In the genomic region with DNA sequence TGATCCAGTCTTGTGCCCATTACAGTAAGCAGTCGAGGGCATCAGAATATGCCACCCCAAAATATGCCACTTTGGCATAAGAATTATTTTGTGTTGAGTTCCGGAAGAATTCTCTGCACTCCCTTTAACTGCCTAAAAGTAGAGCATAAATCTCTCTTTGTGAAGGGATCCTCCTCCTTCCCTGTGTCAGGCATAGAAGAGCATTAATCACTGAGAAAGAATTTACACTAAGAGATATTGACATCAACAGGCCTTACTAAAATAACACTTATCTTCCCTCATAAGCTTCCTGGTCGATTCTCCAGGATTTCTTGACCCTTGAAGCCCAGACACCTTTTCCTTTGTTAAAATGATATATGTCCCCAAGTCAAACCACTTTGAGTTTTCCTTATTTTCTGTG, we compare ENCODE assay signal across 23 cellular contexts. TPM values are rescaled to one million over a fixed set of nuclear protein-coding genes. Genes with fewer than 3 reads are reported as not detected.
DNase-seq lines count a peak whose midpoint lies in the region; ATAC-seq, FAIRE-seq and TF ChIP-seq lines count a peak whose summit lies in the region.
"Had no signal": no experiment of that assay in that cellular context is flagged by ENCODE, and none has a peak within 500 bp of the region (broad histone marks: within the 10 kb centered on the region; RNA-seq: fewer than 3 reads in every experiment).

No MANE protein-coding gene starts in this region.

- no peaks in the 10 kb centered on the region for H4K20me1 ChIP-seq in HepG2 (ENCODE audit: insufficient read depth, low read length)
- H4K20me1 ChIP-seq: BLaER1 had no signal

- peaks cover 4% of the 10 kb centered on the region for H3K9me3 Mint-ChIP-seq in stimulated activated effector memory CD8-positive, alpha-beta T cell treated with anti-CD3 and anti-CD28 coated beads, Interleukin-12 subunit alpha, Interleukin-12 subunit beta, amount 100 ng/mL, for 72 hours

- no peak overlapping the region for H3K4me3 Mint-ChIP-seq in stimulated activated effector memory CD8-positive, alpha-beta T cell treated with anti-CD3 and anti-CD28 coated beads, Interleukin-12 subunit alpha, Interleukin-12 subunit beta, amount 100 ng/mL, for 72 hours

- H3K9me3 ChIP-seq in HepG2 (ENCODE audit: low read length), result no peaks in the 10 kb centered on the region
- H3K9me3 ChIP-seq in right lobe of liver, result no peaks in the 10 kb centered on the region
- H3K9me3 ChIP-seq: BLaER1 had no signal

- TF ChIP-seq EP300 in HepG2 (IDR thresholded peaks at IDR 0.05; ENCODE audit: low read depth in 2 of 2, low read length in 2 of 2) (no peak), HepG2 (CRISPR knock-in tag; IDR thresholded peaks at IDR 0.05; ENCODE audit: borderline replicate concordance) (no peak)

- in situ Hi-C loops in HepG2 (cut with HindIII; ENCODE audit: extremely low pct_ligation_motif_present, low pct_unique_long_range_greater_than_20kb), result no loop called here

- H3K27me3 ChIP-seq in HepG2 (ENCODE audit: control insufficient read depth in 1 of 2, insufficient read depth in 2 of 2, low read length in 2 of 2), result no peaks in the 10 kb centered on the region
- no peaks in the 10 kb centered on the region for H3K27me3 ChIP-seq in right lobe of liver
- H3K27me3 ChIP-seq: BLaER1 had no signal

- H3K4me1 ChIP-seq in HepG2 (ENCODE audit: insufficient read depth, low read length) (no peaks in the 10 kb centered on the region), right lobe of liver (no peaks in the 10 kb centered on the region)
- H3K4me1 ChIP-seq: BLaER1 had no signal

- no peak overlapping the region for H3K9ac ChIP-seq in HepG2 (ENCODE audit: insufficient read depth, low read depth, low read length)
- H3K9ac ChIP-seq: BLaER1 had no signal

- DNase-seq in HepG2 (ENCODE audit: low spot score), result no peak
- no peak for DNase-seq in right lobe of liver
- peak; percentile 10 to 43 for DNase-seq in cardiac fibroblast (ENCODE audit: low read depth in 2 of 2)
- DNase-seq in kidney glomerular epithelial cell (lab: John Stamatoyannopoulos, UW), result peak; percentile 67
- DNase-seq in stimulated activated effector memory CD8-positive, alpha-beta T cell treated with anti-CD3 and anti-CD28 coated beads, Interleukin-12 subunit alpha, Interleukin-12 subunit beta, amount 100 ng/mL, for 72 hours (ENCODE audit: low spot score in 2 of 2), result no peak
- no peak for DNase-seq in SK-N-DZ (ENCODE audit: low spot score)
- no peak for DNase-seq in activated CD4-positive, alpha-beta T cell treated with anti-CD3 and anti-CD28 coated beads for 4 hours
- no peak for DNase-seq in NCI-H345 treated with DMSO at 0.1 percent for 48 hours (lab: John Stamatoyannopoulos, UW; ENCODE audit: unreplicated experiment)
- DNase-seq: 8988T, DMS79 treated with DMSO at 0.1 percent for 48 hours, GDM1, GOT3, KBM-7, NCI-H1092, NCI-H146, NCI-H2081, NCI-H510A, NCI-H774, PC-9 had no signal

- no peak for TF ChIP-seq CTCF in HepG2 (CRISPR knock-in tag; IDR thresholded peaks at IDR 0.05)
- no peak for TF ChIP-seq CTCF in right lobe of liver (IDR thresholded peaks at IDR 0.05)
- TF ChIP-seq CTCF in cardiac fibroblast (IDR thresholded peaks at IDR 0.05; ENCODE audit: low read depth, low read length), result no peak

- no peak overlapping the region for H3K27ac Mint-ChIP-seq in stimulated activated effector memory CD8-positive, alpha-beta T cell treated with anti-CD3 and anti-CD28 coated beads, Interleukin-12 subunit alpha, Interleukin-12 subunit beta, amount 100 ng/mL, for 72 hours

- no peak for TF ChIP-seq RAD21 in HepG2 (CRISPR knock-in tag; IDR thresholded peaks at IDR 0.05)

- H3K36me3 Mint-ChIP-seq in stimulated activated effector memory CD8-positive, alpha-beta T cell treated with anti-CD3 and anti-CD28 coated beads, Interleukin-12 subunit alpha, Interleukin-12 subunit beta, amount 100 ng/mL, for 72 hours, result no peaks in the 10 kb centered on the region

- intact Hi-C loops in HepG2 (cut with micrococcal nuclease; ENCODE audit: unreplicated experiment), result no loop called here
- intact Hi-C loops in right lobe of liver (cut with DNase I), result no loop called here

- no peak overlapping the region for H3K27ac ChIP-seq in HepG2 (ENCODE audit: extremely low read length, insufficient read depth, low read length)
- no peak overlapping the region for H3K27ac ChIP-seq in right lobe of liver
- H3K27ac ChIP-seq: BLaER1, HL-60, PC-9 had no signal

- no peak for TF ChIP-seq POLR2A in HepG2 (IDR thresholded peaks at IDR 0.05; ENCODE audit: insufficient read depth in 1 of 2, low read depth in 2 of 2, low read length in 2 of 2)
- TF ChIP-seq POLR2A in right lobe of liver (IDR thresholded peaks at IDR 0.05), result no peak

- peak; percentile 46 for FAIRE-seq in HepG2 (lab: Jason Lieb, UNC)
- FAIRE-seq: GM12878, GM18507 had no signal

- ATAC-seq in HepG2, result no peak
- no peak for ATAC-seq in right lobe of liver
- no peak for ATAC-seq in stimulated activated effector memory CD8-positive, alpha-beta T cell treated with anti-CD3 and anti-CD28 coated beads, Interleukin-12 subunit alpha, Interleukin-12 subunit beta, amount 100 ng/mL, for 72 hours
- ATAC-seq: GM12878 had no signal

- H3K79me2 ChIP-seq in HepG2 (ENCODE audit: insufficient read depth, low read length), result no peaks in the 10 kb centered on the region

- no peaks in the 10 kb centered on the region for H3K4me1 Mint-ChIP-seq in stimulated activated effector memory CD8-positive, alpha-beta T cell treated with anti-CD3 and anti-CD28 coated beads, Interleukin-12 subunit alpha, Interleukin-12 subunit beta, amount 100 ng/mL, for 72 hours

- POLR2A ChIA-PET in HepG2 (lab: Yijun Ruan, JAX), result no interaction called here

- no TSS peak for BruUV-seq in HepG2 (replicated peaks; lab: Mats Ljungman, UMichigan)

- no peak overlapping the region for H2AFZ ChIP-seq in HepG2 (ENCODE audit: low read length)
- H2AFZ ChIP-seq: PC-9 had no signal

- no peak overlapping the region for H3K4me2 ChIP-seq in HepG2 (ENCODE audit: low read depth, low read length)
- H3K4me2 ChIP-seq: BLaER1, PC-9 had no signal

- H3K4me3 ChIP-seq in HepG2 (replicated peaks in 1 of 3; ENCODE audit: insufficient read depth in 1 of 3, low read depth in 2 of 3, low read length in 3 of 3) (no peak overlapping the region), right lobe of liver (no peak overlapping the region), cardiac fibroblast (replicated peaks in 1 of 2; ENCODE audit: low read depth in 2 of 2, low read length in 2 of 2) (no peak overlapping the region)
- H3K4me3 ChIP-seq: BLaER1, GM12878, PC-9 had no signal

- CTCF ChIA-PET in HepG2 (lab: Yijun Ruan, JAX; ENCODE audit: low intra/inter-chr PET ratio, low total read pairs), result no interaction called here

- H3K36me3 ChIP-seq in HepG2 (replicated peaks in 1 of 2; ENCODE audit: control insufficient read depth in 1 of 2, insufficient read depth in 2 of 2, low read length in 2 of 2) (no peaks in the 10 kb centered on the region), right lobe of liver (no peaks in the 10 kb centered on the region)
- H3K36me3 ChIP-seq: BLaER1 had no signal

- 22% methylated on average over 3 of the region's 3 CpGs for WGBS in HepG2 (ENCODE audit: low lambda C conversion rate)
- 51% methylated on average over 3 of the region's 3 CpGs for WGBS in right lobe of liver (ENCODE audit: insufficient coverage, low coverage, low lambda C conversion rate, missing lambda C conversion rate)

TF ChIP-seq in HepG2, 621 proteins besides CTCF, POLR2A, EP300 and RAD21 (continues in another document):
- TF ChIP-seq THRA (CRISPR knock-in tag; IDR thresholded peaks at IDR 0.05; ENCODE audit: borderline replicate concordance) (no peak), NAIF1 (CRISPR knock-in tag; IDR thresholded peaks at IDR 0.05; ENCODE audit: borderline replicate concordance) (no peak), FLYWCH1 (CRISPR knock-in tag; IDR thresholded peaks at IDR 0.05) (no peak), AGO1 (IDR thresholded peaks at IDR 0.05; ENCODE audit: low read depth, low read length, poor library complexity, severe bottlenecking) (no peak), JUNB (CRISPR knock-in tag; IDR thresholded peaks at IDR 0.05; ENCODE audit: borderline replicate concordance) (no peak)

RNA-seq across cellular contexts. Expression of gene KYNU, which starts 27.6 kb away (rescaled TPM):
- total RNA-seq in HepG2 (2016; rRNA removed; fragmentation: Illumina TruSeq; extraction: Trizol) (68.6 and 98.2 TPM in 2 replicates), right lobe of liver (10 to 100 TPM; 37.0 to 47.5 (median 40.7) TPM)
- 11.5 and 14.9 TPM in 2 replicates for total RNA-seq in HepG2 (2016; cell fraction: cytosol; rRNA removed; fragmentation: Illumina TruSeq; extraction: Trizol; ENCODE audit: low read depth)
- total RNA-seq in HepG2 (2016; cell fraction: insoluble cytoplasmic fraction; rRNA removed; fragmentation: Illumina TruSeq; extraction: Trizol), result 70.0 and 103 TPM in 2 replicates
- total RNA-seq in HepG2 (2016; cell fraction: membrane; rRNA removed; fragmentation: Illumina TruSeq; extraction: Trizol), result 26.4 and 34.0 TPM in 2 replicates
- total RNA-seq in HepG2 (2016; cell fraction: nucleus; rRNA removed; fragmentation: Illumina TruSeq; extraction: Trizol), result 60.4 and 62.1 TPM in 2 replicates
- 13.7 and 21.9 TPM in 2 replicates for polyA plus RNA-seq in HepG2 (2011; rRNA removed)
- 11.5 and 15.4 TPM in 2 replicates for polyA plus RNA-seq in HepG2 (2011; cell fraction: cytosol; rRNA removed)
- polyA plus RNA-seq in HepG2 (2011; cell fraction: nucleus; rRNA removed), result 4.5 and 5.2 TPM in 2 replicates
- 31.0 and 46.5 TPM in 2 replicates for polyA plus RNA-seq in HepG2 (2012)
- 10.7 and 10.8 TPM in 2 replicates for polyA plus RNA-seq in HepG2 (2016; cell fraction: cytosol; fragmentation: Illumina TruSeq; extraction: Trizol; ENCODE audit: low read depth)
- polyA plus RNA-seq in HepG2 (2016; cell fraction: insoluble cytoplasmic fraction; fragmentation: Illumina TruSeq; extraction: Trizol; ENCODE audit: low read depth), result 71.6 and 79.6 TPM in 2 replicates
- polyA plus RNA-seq in HepG2 (2016; cell fraction: membrane; fragmentation: Illumina TruSeq; extraction: Trizol; ENCODE audit: low read depth), result 15.4 and 19.8 TPM in 2 replicates
- polyA plus RNA-seq in HepG2 (2016; cell fraction: nucleus; fragmentation: Illumina TruSeq; extraction: Trizol; ENCODE audit: insufficient read depth, low read depth), result 27.3 and 28.7 TPM in 2 replicates
- 7.0 and 141 TPM in 2 replicates for polyA minus RNA-seq in HepG2 (2011; rRNA and poly(A)+ RNA removed; ENCODE audit: low replicate concordance)
- 13.4 and 17.7 TPM in 2 replicates for polyA minus RNA-seq in HepG2 (2011; cell fraction: cytosol; rRNA and poly(A)+ RNA removed)
- polyA minus RNA-seq in HepG2 (2011; cell fraction: nucleus; rRNA and poly(A)+ RNA removed), result 98.0 and 107 TPM in 2 replicates
- polyA plus RNA-seq in SK-N-DZ (2014; cell fraction: cytosol; rRNA removed), result 0.49 and 1.9 TPM in 2 replicates
- polyA plus RNA-seq in SK-N-DZ (2014; cell fraction: nucleus; rRNA removed), result 0.11 TPM in 1 of 2 replicates, not detected in the other

Comparison
In these comparisons a context has a peak if more than half of its experiments do, and no peak if none do; other contexts are left out.
1. DNase-seq: peak in cardiac fibroblast (2 of 2) and kidney glomerular epithelial cell (single experiment); none in HepG2 (single experiment), right lobe of liver (0 of 3), stimulated activated effector memory CD8-positive, alpha-beta T cell treated with anti-CD3 and anti-CD28 coated beads, Interleukin-12 subunit alpha, Interleukin-12 subunit beta, amount 100 ng/mL, for 72 hours (0 of 2), SK-N-DZ (single experiment), activated CD4-positive, alpha-beta T cell treated with anti-CD3 and anti-CD28 coated beads for 4 hours (0 of 2) and NCI-H345 treated with DMSO at 0.1 percent for 48 hours (single experiment).